ENCODE assay signal across 9 cellular contexts in the genomic region with DNA sequence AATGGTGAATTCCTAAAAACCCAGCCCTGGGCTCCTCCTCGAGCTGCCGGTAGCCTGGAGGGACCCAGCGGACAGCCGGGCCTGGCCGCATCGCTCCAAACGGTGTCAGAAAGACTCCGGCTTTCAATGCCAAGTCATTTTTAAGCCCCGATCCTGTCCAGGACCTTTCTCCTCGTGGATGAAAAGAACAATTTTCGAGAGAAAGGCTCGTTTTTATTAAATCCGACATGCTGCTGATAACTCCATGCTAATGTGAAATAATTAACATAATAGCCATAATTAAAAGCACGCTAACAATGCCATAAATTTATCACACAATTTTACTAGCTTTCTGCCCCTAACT. TPM values are rescaled to one million over a fixed set of nuclear protein-coding genes. Genes with fewer than 3 reads are reported as not detected.
DNase-seq lines count a peak whose midpoint lies in the region; ATAC-seq, FAIRE-seq and TF ChIP-seq lines count a peak whose summit lies in the region.
"Had no signal": no experiment of that assay in that cellular context is flagged by ENCODE, and none has a peak within 500 bp of the region (broad histone marks: within the 10 kb centered on the region; RNA-seq: fewer than 3 reads in every experiment).

No MANE protein-coding gene starts in this region.

- no peak for TF ChIP-seq POLR2A in K562 (conservative IDR thresholded peaks at IDR 0.05)

- H3F3A ChIP-seq in neural cell (ENCODE audit: insufficient read depth, low read length, poor library complexity, severe bottlenecking) = no peaks in the 10 kb centered on the region

- peaks cover 6% of the 10 kb centered on the region for H3K9me3 Mint-ChIP-seq in CD8-positive, alpha-beta T cell

- intact Hi-C loops in CD8-positive, alpha-beta T cell (cut with DNase I, micrococcal nuclease) = loop anchor here (2.0 to 10.0 kb wide), 2 partner anchors 127 to 205 kb away; a partner anchor contains a TSS
- intact Hi-C loops in K562 (cut with micrococcal nuclease) = loop anchor here (1.0 to 5.0 kb wide), 2 partner anchors 124 to 220 kb away; no protein-coding TSS in a partner anchor

- H3K79me2 ChIP-seq in K562 (ENCODE audit: control insufficient read depth, insufficient read depth, low read length) (no peaks in the 10 kb centered on the region), neural cell (replicated peaks; ENCODE audit: insufficient read depth, low read length) (no peaks in the 10 kb centered on the region)

- TF ChIP-seq CTCF in CD8-positive, alpha-beta T cell (IDR thresholded peaks at IDR 0.05) = no peak
- TF ChIP-seq CTCF in K562 (IDR thresholded peaks at IDR 0.05 in 2 of 3, conservative IDR thresholded peaks at IDR 0.05 in 1 of 3; ENCODE audit: insufficient read depth in 2 of 3, low read depth in 1 of 3, low read length in 3 of 3) (no peak), neural cell (IDR thresholded peaks at IDR 0.05; ENCODE audit: poor library complexity, severe bottlenecking) (no peak)

- peak overlapping the region; percentile 40 for H3K4me3 Mint-ChIP-seq in CD8-positive, alpha-beta T cell

- no peak overlapping the region for H3K4me3 ChIP-seq in CD8-positive, alpha-beta T cell (ENCODE audit: low read depth, low read length)
- peak overlapping the region; percentile 74 for H3K4me3 ChIP-seq in HUES64 (ENCODE audit: low read length)
- H3K4me3 ChIP-seq in K562 = peak overlapping the region; percentile 44
- H3K4me3 ChIP-seq in neural cell (ENCODE audit: low read length) = peak overlapping the region; percentile 54

- no peaks in the 10 kb centered on the region for H3K9me1 ChIP-seq in K562 (ENCODE audit: control insufficient read depth, insufficient read depth, low read length)

- H3K27ac ChIP-seq in CD8-positive, alpha-beta T cell (ENCODE audit: low read depth, low read length) = no peak overlapping the region
- H3K27ac ChIP-seq in HUES64 (ENCODE audit: low read depth, low read length) (peak overlapping the region; percentile 34; the same call in 1 of the 2 replicates), K562 (ENCODE audit: extremely low read depth, low read depth, low read length) (no peak overlapping the region), neural cell (ENCODE audit: low read length) (no peak overlapping the region)

- peaks cover 49% of the 10 kb centered on the region for H3K27me3 ChIP-seq in CD8-positive, alpha-beta T cell (ENCODE audit: insufficient read depth, low read length)
- H3K27me3 ChIP-seq in HUES64 (ENCODE audit: insufficient read depth, low read length) (peaks cover 76% of the 10 kb centered on the region), K562 (ENCODE audit: control insufficient read depth in 2 of 2, insufficient read depth in 2 of 2, low read length in 2 of 2) (peaks cover 0 to 5% of the 10 kb centered on the region in 2 experiments; a peak in 2 of 5 replicates), neural cell (ENCODE audit: insufficient read depth, low read depth, low read length) (peaks cover 95% of the 10 kb centered on the region)

- H3K4me2 ChIP-seq in K562 (ENCODE audit: insufficient read depth, low read length) = peak overlapping the region; percentile 48
- no peak overlapping the region for H3K4me2 ChIP-seq in neural cell (ENCODE audit: low read length)

- POLR2A ChIA-PET in CD8-positive, alpha-beta T cell (lab: Charles Lee) = no interaction called here
- POLR2A ChIA-PET in K562 (lab: Yijun Ruan, JAX) = no interaction called here

- WGBS in HUES64 = 5% methylated on average over 14 of the region's 14 CpGs
- WGBS in K562 (ENCODE audit: insufficient coverage, low coverage, missing lambda C conversion rate) = 16% methylated on average over 14 of the region's 14 CpGs

- ATAC-seq in CD8-positive, alpha-beta T cell = no peak
- ATAC-seq in K562 (no peak), GM21447 (IDR thresholded peaks at IDR 0.05; ENCODE audit: unreplicated experiment) (no peak), HG03354 (IDR thresholded peaks at IDR 0.05; ENCODE audit: poor library complexity, severe bottlenecking, unreplicated experiment) (no peak)

- H3K9me2 ChIP-seq in neural cell (ENCODE audit: insufficient read depth, low read length) = no peaks in the 10 kb centered on the region

- no peak for DNase-seq in CD8-positive, alpha-beta T cell
- DNase-seq in K562 (ENCODE audit: extremely low read depth in 1 of 4, low spot score in 3 of 4) (no peak), middle frontal gyrus (ENCODE audit: extremely low spot score, low spot score) (no peak), NOMO-1 treated with dmso at 0.1 percent for 144 hours (lab: John Stamatoyannopoulos, UW; ENCODE audit: unreplicated experiment) (no peak)
- DNase-seq: activated naive CD4-positive, alpha-beta T cell treated with anti-CD3 and anti-CD28 coated beads, Interleukin-2, amount 50 U/mL, for 16 hours had no signal

- no peak for FAIRE-seq in K562 (lab: Jason Lieb, UNC)

- TF ChIP-seq RAD21 in K562 (CRISPR knock-in tag; conservative IDR thresholded peaks at IDR 0.05 in 1 of 2, IDR thresholded peaks at IDR 0.05 in 1 of 2) (no peak), neural cell (conservative IDR thresholded peaks at IDR 0.05) (no peak)

- H3K36me3 Mint-ChIP-seq in CD8-positive, alpha-beta T cell = no peaks in the 10 kb centered on the region

- H3K9ac ChIP-seq in HUES64 (ENCODE audit: low read depth, low read length) = 0 out of 2 replicates have a peak overlapping the region, but pooled peaks have one; percentile 4
- peak overlapping the region; percentile 16 to 82; a peak in 3 of 4 replicates for H3K9ac ChIP-seq in K562 (ENCODE audit: insufficient read depth in 1 of 2, low read depth in 2 of 2, low read length in 2 of 2)
- H3K9ac ChIP-seq in neural cell (ENCODE audit: low read length) = no peak overlapping the region

- H2AFZ ChIP-seq in K562 (ENCODE audit: low read depth, low read length) (peak overlapping the region; percentile 77), neural cell (ENCODE audit: low read depth, low read length) (no peak overlapping the region)

- in situ Hi-C loops in K562 (cut with MboI) = loop anchor here (5.0 kb wide), 1 partner anchor 125 kb away; no protein-coding TSS in a partner anchor

- CTCF ChIA-PET in CD8-positive, alpha-beta T cell (lab: Charles Lee) = no interaction called here
- CTCF ChIA-PET in K562 (lab: Yijun Ruan, JAX; ENCODE audit: low intra/inter-chr PET ratio) = interaction anchor here (0.9 to 2.0 kb wide), 2 partner anchors 124 to 219 kb away, joined by 3 to 8 read pairs; no protein-coding TSS in a partner anchor

- TF ChIP-seq EP300 in K562 (IDR thresholded peaks at IDR 0.05; ENCODE audit: low read length) (no peak), neural cell (conservative IDR thresholded peaks at IDR 0.05; ENCODE audit: poor library complexity, severe bottlenecking) (no peak)

- H4K20me1 ChIP-seq in K562 (replicated peaks; ENCODE audit: control insufficient read depth, insufficient read depth, low read length) (no peaks in the 10 kb centered on the region), neural cell (ENCODE audit: insufficient read depth) (no peaks in the 10 kb centered on the region)

- H3K36me3 ChIP-seq in CD8-positive, alpha-beta T cell (ENCODE audit: insufficient read depth, low read length) = no peaks in the 10 kb centered on the region
- H3K36me3 ChIP-seq in HUES64 (ENCODE audit: insufficient read depth, low read length) = no peaks in the 10 kb centered on the region
- no peaks in the 10 kb centered on the region for H3K36me3 ChIP-seq in K562 (ENCODE audit: control insufficient read depth, insufficient read depth, low read length)
- H3K36me3 ChIP-seq in neural cell (ENCODE audit: insufficient read depth, low read length) = no peaks in the 10 kb centered on the region

- H3K9me3 ChIP-seq in CD8-positive, alpha-beta T cell (ENCODE audit: low read length) = peaks cover 13% of the 10 kb centered on the region
- H3K9me3 ChIP-seq in HUES64 (ENCODE audit: insufficient read depth, low read depth, low read length) (no peaks in the 10 kb centered on the region), K562 (replicated peaks; ENCODE audit: control insufficient read depth, insufficient read depth, low read depth, low read length) (no peaks in the 10 kb centered on the region), neural cell (ENCODE audit: low read length) (peaks cover 6% of the 10 kb centered on the region)

- no peak overlapping the region for H3K27ac Mint-ChIP-seq in CD8-positive, alpha-beta T cell

- no TSS peak for BruUV-seq in K562 (replicated peaks; lab: Mats Ljungman, UMichigan)

- H3K4me1 Mint-ChIP-seq in CD8-positive, alpha-beta T cell (ENCODE audit: low read depth) = peaks cover 32% of the 10 kb centered on the region

- peaks cover 22% of the 10 kb centered on the region for H3K4me1 ChIP-seq in CD8-positive, alpha-beta T cell (ENCODE audit: insufficient read depth, low read length)
- H3K4me1 ChIP-seq in HUES64 (ENCODE audit: insufficient read depth, low read length) = peaks cover 20% of the 10 kb centered on the region
- peaks cover 4 to 26% of the 10 kb centered on the region in 2 experiments; a peak in 4 of 5 replicates for H3K4me1 ChIP-seq in K562 (replicated peaks in 1 of 2; ENCODE audit: control insufficient read depth in 2 of 2, insufficient read depth in 2 of 2, low read length in 2 of 2)

- peaks cover 62% of the 10 kb centered on the region for H3K27me3 Mint-ChIP-seq in CD8-positive, alpha-beta T cell (ENCODE audit: low read depth)

RNA-seq across cellular contexts. Expression of a gene that starts 4.6 kb away (rescaled TPM):
- not detected for total RNA-seq in CD8-positive, alpha-beta T cell
- polyA plus RNA-seq in HUES64 (2013, experiment 1 of 2) = 10.0 TPM
- 8.2 TPM for polyA plus RNA-seq in HUES64 (2013, experiment 2 of 2)
- total RNA-seq in K562 (2011; cell fraction: chromatin; rRNA removed; ENCODE audit: low replicate concordance) = not detected in 2 replicates
- total RNA-seq in K562 (2011; cell fraction: nucleolus; rRNA removed) = 0.39 and 0.50 TPM in 2 replicates
- total RNA-seq in K562 (2011; cell fraction: nucleoplasm; rRNA removed) = not detected in 2 replicates
- total RNA-seq in K562 (2014; rRNA removed) (0.45 and 0.57 TPM in 2 replicates), K562 (2014; rRNA removed; fragmentation: Illumina TruSeq; extraction: Trizol) (0.07 TPM in 1 of 2 replicates, not detected in the other), K562 (2015; rRNA removed; fragmentation: Illumina TruSeq; extraction: Trizol) (not detected in 2 replicates), K562 (2021) (0.29 and 0.38 TPM in 2 replicates)
- polyA plus RNA-seq in K562 (2011; rRNA removed) (0.06 and 0.11 TPM in 2 replicates), K562 (2014; fragmentation: Illumina TruSeq; extraction: Trizol) (not detected in 2 replicates), K562 (2014; fragmentation: Nextera tagmentation; extraction: Ambion mirVana) (under 1 TPM; 0.10 to 0.13 TPM), K562 (2014; rRNA removed) (0.07 and 0.19 TPM in 2 replicates), neural cell (0.14 TPM in 1 of 2 replicates, not detected in the other)
- polyA plus RNA-seq in K562 (2011; cell fraction: cytosol; rRNA removed) = 0.12 and 0.24 TPM in 2 replicates
- polyA plus RNA-seq in K562 (2011; cell fraction: nucleus; rRNA removed) = 0.10 and 0.34 TPM in 2 replicates
- polyA plus RNA-seq in K562 (2012) = 0.49 and 1.6 TPM in 2 replicates
- not detected in 2 replicates for polyA minus RNA-seq in K562 (2011; rRNA and poly(A)+ RNA removed)
- polyA minus RNA-seq in K562 (2011; cell fraction: cytosol; rRNA and poly(A)+ RNA removed) = not detected in 2 replicates
- 0.33 TPM in 1 of 2 replicates, not detected in the other for polyA minus RNA-seq in K562 (2011; cell fraction: nucleus; rRNA and poly(A)+ RNA removed)
- polyA minus RNA-seq in neural cell = not detected in 2 replicates

RNA-seq across cellular contexts. Expression of a gene that starts 49.6 kb away (rescaled TPM):
- total RNA-seq in CD8-positive, alpha-beta T cell = 10 to 100 TPM in 1 of 2 experiments, 1 to 10 TPM in 1; 10.0 to 10.3 TPM
- polyA plus RNA-seq in HUES64 (2013, experiment 1 of 2) = 17.6 TPM
- polyA plus RNA-seq in HUES64 (2013, experiment 2 of 2) = 17.9 TPM
- total RNA-seq in K562 (2011; cell fraction: chromatin; rRNA removed; ENCODE audit: low replicate concordance) = 40.1 and 91.4 TPM in 2 replicates
- total RNA-seq in K562 (2011; cell fraction: nucleolus; rRNA removed) = 22.1 and 29.7 TPM in 2 replicates
- total RNA-seq in K562 (2011; cell fraction: nucleoplasm; rRNA removed) = 47.5 and 55.0 TPM in 2 replicates
- total RNA-seq in K562 (2014; rRNA removed) (18.9 and 21.1 TPM in 2 replicates), K562 (2014; rRNA removed; fragmentation: Illumina TruSeq; extraction: Trizol) (25.4 and 28.0 TPM in 2 replicates), K562 (2015; rRNA removed; fragmentation: Illumina TruSeq; extraction: Trizol) (21.1 and 23.3 TPM in 2 replicates), K562 (2021) (14.6 and 16.9 TPM in 2 replicates)
- polyA plus RNA-seq in K562 (2011; rRNA removed) (22.8 and 35.7 TPM in 2 replicates), K562 (2014; fragmentation: Illumina TruSeq; extraction: Trizol) (16.3 and 18.9 TPM in 2 replicates), K562 (2014; fragmentation: Nextera tagmentation; extraction: Ambion mirVana) (10 to 100 TPM; 26.8 to 29.1 TPM), K562 (2014; rRNA removed) (16.0 and 21.9 TPM in 2 replicates), neural cell (31.3 and 46.8 TPM in 2 replicates)
- polyA plus RNA-seq in K562 (2011; cell fraction: cytosol; rRNA removed) = 4.6 and 9.9 TPM in 2 replicates
- polyA plus RNA-seq in K562 (2011; cell fraction: nucleus; rRNA removed) = 28.0 and 34.6 TPM in 2 replicates
- 13.1 and 18.3 TPM in 2 replicates for polyA plus RNA-seq in K562 (2012)
- 26.1 and 32.9 TPM in 2 replicates for polyA minus RNA-seq in K562 (2011; rRNA and poly(A)+ RNA removed)
- polyA minus RNA-seq in K562 (2011; cell fraction: cytosol; rRNA and poly(A)+ RNA removed) = 6.6 and 7.6 TPM in 2 replicates
- 28.1 and 43.3 TPM in 2 replicates for polyA minus RNA-seq in K562 (2011; cell fraction: nucleus; rRNA and poly(A)+ RNA removed)
- 36.8 and 37.5 TPM in 2 replicates for polyA minus RNA-seq in neural cell
